Comparison of ENCODE assay signal across 1 cellular context in the genomic region with DNA sequence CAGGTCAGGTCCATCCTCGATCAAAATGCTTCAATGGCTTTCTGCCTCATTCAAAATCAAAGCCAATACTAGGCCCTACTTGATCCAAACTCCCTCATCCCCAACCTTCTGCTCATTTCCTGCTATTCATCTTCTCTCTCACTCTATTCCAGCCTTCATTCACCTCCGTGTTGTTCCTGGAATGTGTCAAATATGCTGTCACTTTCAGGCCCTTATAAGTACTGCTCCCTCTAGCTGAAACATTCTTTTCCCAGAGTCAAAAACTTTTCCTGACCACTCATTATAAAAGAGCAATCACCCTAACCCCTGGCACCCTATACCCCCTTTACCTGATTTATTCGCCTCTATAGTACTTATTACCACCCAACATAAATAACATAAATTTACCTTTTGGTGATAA.
TF ChIP-seq lines count a peak whose summit lies in the region.

No MANE protein-coding gene starts in this region.

TF ChIP-seq in GM23338, 12 proteins besides CTCF, POLR2A, EP300 and RAD21 (continued from another document):
- TF ChIP-seq EZH2phosphoT487 (IDR thresholded peaks at IDR 0.05; ENCODE audit: unreplicated experiment), result no peak
- TF ChIP-seq POLR2AphosphoS5 (IDR thresholded peaks at IDR 0.05; ENCODE audit: low read depth), result no peak
TF ChIP-seq in GM23338: peak in this region for 0.
